ENCODE assay signal across 1 cellular context in the genomic region with DNA sequence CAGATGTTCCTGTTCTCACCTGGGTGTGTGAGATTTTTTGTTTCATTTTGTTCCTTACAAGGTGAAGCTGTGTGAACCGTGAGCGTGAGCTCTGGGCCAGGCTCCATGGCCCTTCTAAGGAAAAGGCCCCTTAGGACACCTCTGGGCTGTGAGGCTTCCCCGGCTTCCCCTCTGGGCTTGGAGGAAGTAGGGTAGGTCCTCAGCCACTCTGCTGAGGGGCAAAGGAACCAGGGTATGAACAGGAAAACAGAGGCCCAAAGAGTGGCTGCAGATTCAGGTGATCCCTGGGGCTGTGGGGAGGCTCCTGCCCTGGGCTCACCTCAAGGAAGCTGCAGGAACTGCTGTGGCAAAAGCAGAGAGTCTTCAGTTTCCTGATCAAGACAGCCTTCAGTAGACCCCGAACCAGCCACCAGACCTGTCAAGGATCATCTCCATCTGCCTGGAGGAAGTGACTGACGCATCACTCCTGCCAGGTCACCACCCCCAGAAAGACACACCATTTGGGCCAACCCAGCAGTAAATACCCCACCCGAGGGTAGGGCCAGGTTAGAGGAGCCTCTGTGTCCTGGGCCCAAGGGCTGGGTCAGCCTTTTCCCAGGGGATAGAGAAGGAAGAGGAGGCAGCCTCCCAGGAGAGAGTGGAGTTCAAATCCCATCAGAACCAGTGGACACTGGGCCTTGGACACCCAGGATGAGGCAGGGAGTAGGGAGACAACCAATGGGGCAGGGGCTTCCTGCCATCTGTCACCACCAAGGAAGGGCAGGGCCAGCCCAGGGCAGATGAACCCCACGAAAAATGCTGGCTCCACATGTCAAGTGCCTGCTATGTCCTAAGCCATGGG.
TF ChIP-seq lines count a peak whose summit lies in the region.

No MANE protein-coding gene starts in this region.

TF ChIP-seq in A549, 52 proteins besides CTCF, POLR2A, EP300 and RAD21:
- TF ChIP-seq, protein P1, sequence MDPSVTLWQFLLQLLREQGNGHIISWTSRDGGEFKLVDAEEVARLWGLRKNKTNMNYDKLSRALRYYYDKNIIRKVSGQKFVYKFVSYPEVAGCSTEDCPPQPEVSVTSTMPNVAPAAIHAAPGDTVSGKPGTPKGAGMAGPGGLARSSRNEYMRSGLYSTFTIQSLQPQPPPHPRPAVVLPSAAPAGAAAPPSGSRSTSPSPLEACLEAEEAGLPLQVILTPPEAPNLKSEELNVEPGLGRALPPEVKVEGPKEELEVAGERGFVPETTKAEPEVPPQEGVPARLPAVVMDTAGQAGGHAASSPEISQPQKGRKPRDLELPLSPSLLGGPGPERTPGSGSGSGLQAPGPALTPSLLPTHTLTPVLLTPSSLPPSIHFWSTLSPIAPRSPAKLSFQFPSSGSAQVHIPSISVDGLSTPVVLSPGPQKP (IDR thresholded peaks at IDR 0.05; ENCODE audit: low read depth, low read length): no peak
- TF ChIP-seq EHMT2 (IDR thresholded peaks at IDR 0.05; ENCODE audit: low read depth) (no peak), RCOR1 (IDR thresholded peaks at IDR 0.05; ENCODE audit: low read depth, low read length) (no peak), HEYL (CRISPR knock-in tag; IDR thresholded peaks at IDR 0.05) (no peak), CHD4 (IDR thresholded peaks at IDR 0.05; ENCODE audit: borderline replicate concordance) (no peak), TP53 (CRISPR knock-in tag; IDR thresholded peaks at IDR 0.05) (no peak), CHD2 (IDR thresholded peaks at IDR 0.05; ENCODE audit: low read length, partially characterized antibody) (no peak), MAZ (IDR thresholded peaks at IDR 0.05; ENCODE audit: borderline replicate concordance, low read depth, low read length) (no peak), KDM5A (IDR thresholded peaks at IDR 0.05) (no peak), TFCP2L1 (CRISPR knock-in tag; IDR thresholded peaks at IDR 0.05) (no peak), ZFP36 (IDR thresholded peaks at IDR 0.05; ENCODE audit: borderline replicate concordance, partially characterized antibody) (no peak), FOSL2 (IDR thresholded peaks at IDR 0.05) (no peak), FOSL2 (CRISPR knock-in tag; IDR thresholded peaks at IDR 0.05) (no peak), EHF (CRISPR knock-in tag; IDR thresholded peaks at IDR 0.05) (no peak), SREBF2 (IDR thresholded peaks at IDR 0.05) (no peak), CBX2 (IDR thresholded peaks at IDR 0.05; ENCODE audit: borderline replicate concordance, low read depth) (no peak)
- TF ChIP-seq, protein P2, sequence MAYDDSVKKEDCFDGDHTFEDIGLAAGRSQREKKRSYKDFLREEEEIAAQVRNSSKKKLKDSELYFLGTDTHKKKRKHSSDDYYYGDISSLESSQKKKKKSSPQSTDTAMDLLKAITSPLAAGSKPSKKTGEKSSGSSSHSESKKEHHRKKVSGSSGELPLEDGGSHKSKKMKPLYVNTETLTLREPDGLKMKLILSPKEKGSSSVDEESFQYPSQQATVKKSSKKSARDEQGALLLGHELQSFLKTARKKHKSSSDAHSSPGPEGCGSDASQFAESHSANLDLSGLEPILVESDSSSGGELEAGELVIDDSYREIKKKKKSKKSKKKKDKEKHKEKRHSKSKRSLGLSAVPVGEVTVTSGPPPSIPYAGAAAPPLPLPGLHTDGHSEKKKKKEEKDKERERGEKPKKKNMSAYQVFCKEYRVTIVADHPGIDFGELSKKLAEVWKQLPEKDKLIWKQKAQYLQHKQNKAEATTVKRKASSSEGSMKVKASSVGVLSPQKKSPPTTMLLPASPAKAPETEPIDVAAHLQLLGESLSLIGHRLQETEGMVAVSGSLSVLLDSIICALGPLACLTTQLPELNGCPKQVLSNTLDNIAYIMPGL (CRISPR knock-in tag; IDR thresholded peaks at IDR 0.05; ENCODE audit: borderline replicate concordance): no peak
- TF ChIP-seq, protein P3, sequence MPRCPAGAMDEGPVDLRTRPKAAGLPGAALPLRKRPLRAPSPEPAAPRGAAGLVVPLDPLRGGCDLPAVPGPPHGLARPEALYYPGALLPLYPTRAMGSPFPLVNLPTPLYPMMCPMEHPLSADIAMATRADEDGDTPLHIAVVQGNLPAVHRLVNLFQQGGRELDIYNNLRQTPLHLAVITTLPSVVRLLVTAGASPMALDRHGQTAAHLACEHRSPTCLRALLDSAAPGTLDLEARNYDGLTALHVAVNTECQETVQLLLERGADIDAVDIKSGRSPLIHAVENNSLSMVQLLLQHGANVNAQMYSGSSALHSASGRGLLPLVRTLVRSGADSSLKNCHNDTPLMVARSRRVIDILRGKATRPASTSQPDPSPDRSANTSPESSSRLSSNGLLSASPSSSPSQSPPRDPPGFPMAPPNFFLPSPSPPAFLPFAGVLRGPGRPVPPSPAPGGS (IDR thresholded peaks at IDR 0.05): no peak
- TF ChIP-seq, protein P4, sequence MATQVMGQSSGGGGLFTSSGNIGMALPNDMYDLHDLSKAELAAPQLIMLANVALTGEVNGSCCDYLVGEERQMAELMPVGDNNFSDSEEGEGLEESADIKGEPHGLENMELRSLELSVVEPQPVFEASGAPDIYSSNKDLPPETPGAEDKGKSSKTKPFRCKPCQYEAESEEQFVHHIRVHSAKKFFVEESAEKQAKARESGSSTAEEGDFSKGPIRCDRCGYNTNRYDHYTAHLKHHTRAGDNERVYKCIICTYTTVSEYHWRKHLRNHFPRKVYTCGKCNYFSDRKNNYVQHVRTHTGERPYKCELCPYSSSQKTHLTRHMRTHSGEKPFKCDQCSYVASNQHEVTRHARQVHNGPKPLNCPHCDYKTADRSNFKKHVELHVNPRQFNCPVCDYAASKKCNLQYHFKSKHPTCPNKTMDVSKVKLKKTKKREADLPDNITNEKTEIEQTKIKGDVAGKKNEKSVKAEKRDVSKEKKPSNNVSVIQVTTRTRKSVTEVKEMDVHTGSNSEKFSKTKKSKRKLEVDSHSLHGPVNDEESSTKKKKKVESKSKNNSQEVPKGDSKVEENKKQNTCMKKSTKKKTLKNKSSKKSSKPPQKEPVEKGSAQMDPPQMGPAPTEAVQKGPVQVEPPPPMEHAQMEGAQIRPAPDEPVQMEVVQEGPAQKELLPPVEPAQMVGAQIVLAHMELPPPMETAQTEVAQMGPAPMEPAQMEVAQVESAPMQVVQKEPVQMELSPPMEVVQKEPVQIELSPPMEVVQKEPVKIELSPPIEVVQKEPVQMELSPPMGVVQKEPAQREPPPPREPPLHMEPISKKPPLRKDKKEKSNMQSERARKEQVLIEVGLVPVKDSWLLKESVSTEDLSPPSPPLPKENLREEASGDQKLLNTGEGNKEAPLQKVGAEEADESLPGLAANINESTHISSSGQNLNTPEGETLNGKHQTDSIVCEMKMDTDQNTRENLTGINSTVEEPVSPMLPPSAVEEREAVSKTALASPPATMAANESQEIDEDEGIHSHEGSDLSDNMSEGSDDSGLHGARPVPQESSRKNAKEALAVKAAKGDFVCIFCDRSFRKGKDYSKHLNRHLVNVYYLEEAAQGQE (IDR thresholded peaks at IDR 0.05): no peak
- TF ChIP-seq, protein P5, sequence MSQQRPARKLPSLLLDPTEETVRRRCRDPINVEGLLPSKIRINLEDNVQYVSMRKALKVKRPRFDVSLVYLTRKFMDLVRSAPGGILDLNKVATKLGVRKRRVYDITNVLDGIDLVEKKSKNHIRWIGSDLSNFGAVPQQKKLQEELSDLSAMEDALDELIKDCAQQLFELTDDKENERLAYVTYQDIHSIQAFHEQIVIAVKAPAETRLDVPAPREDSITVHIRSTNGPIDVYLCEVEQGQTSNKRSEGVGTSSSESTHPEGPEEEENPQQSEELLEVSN (IDR thresholded peaks at IDR 0.05; ENCODE audit: borderline replicate concordance, low read depth): no peak
